8 cellular contexts compared by ENCODE assay signal in genomic region chr3:98573231-98573728, GRCh38. TPM values are rescaled to one million over a fixed set of nuclear protein-coding genes. Genes with fewer than 3 reads are reported as not detected.
DNase-seq lines count a peak whose midpoint lies in the region; ATAC-seq and TF ChIP-seq lines count a peak whose summit lies in the region.

No MANE protein-coding gene starts in this region.

- H3K36me3 ChIP-seq in Loucy (ENCODE audit: insufficient read depth, low read length) (no peaks in the 10 kb centered on the region; the same call in 1 of the 2 replicates), brain microvascular endothelial cell (replicated peaks) (no peaks in the 10 kb centered on the region)

- no peaks in the 10 kb centered on the region for H3K27me3 Mint-ChIP-seq in activated CD4-positive, alpha-beta T cell treated with anti-CD3 and anti-CD28 coated beads, Interleukin-2, amount 10 ng/mL, durations not matched to agents 7 days and 5 days

- H3K4me3 Mint-ChIP-seq in activated CD4-positive, alpha-beta T cell treated with anti-CD3 and anti-CD28 coated beads, Interleukin-2, amount 10 ng/mL, durations not matched to agents 7 days and 5 days, result peak overlapping the region; percentile 35

- no peak overlapping the region for H3K9ac ChIP-seq in Loucy (ENCODE audit: low read depth, low read length, poor library complexity, severe bottlenecking)

- CTCF ChIA-PET in activated CD4-positive, alpha-beta T cell treated with anti-CD3 and anti-CD28 coated beads, Interleukin-2, amount 10 ng/mL, durations not matched to agents 7 days and 5 days (lab: Charles Lee), result interaction anchor here (1.1 to 2.1 kb wide), 6 partner anchors 8 to 56 kb away, joined by 3 to 11 read pairs (median 4); no protein-coding TSS in a partner anchor

- H3K9me3 Mint-ChIP-seq in activated CD4-positive, alpha-beta T cell treated with anti-CD3 and anti-CD28 coated beads, Interleukin-2, amount 10 ng/mL, durations not matched to agents 7 days and 5 days, result peaks cover 17% of the 10 kb centered on the region

- no peak overlapping the region for H2AFZ ChIP-seq in Loucy (ENCODE audit: low read length)

- H3K4me3 ChIP-seq in Loucy (ENCODE audit: low read length, poor library complexity, severe bottlenecking) (no peak overlapping the region), brain microvascular endothelial cell (ENCODE audit: low read depth, low read length) (no peak overlapping the region)

- no peak for DNase-seq in activated CD4-positive, alpha-beta T cell treated with anti-CD3 and anti-CD28 coated beads, Interleukin-2, amount 10 ng/mL, durations not matched to agents 7 days and 5 days
- no peak for DNase-seq in activated CD4-positive, alpha-beta T cell treated with anti-CD3 and anti-CD28 coated beads, Interleukin-2, amount 50 U/mL, for 1 hour
- no peak for DNase-seq in brain microvascular endothelial cell
- peak; percentile 71 for DNase-seq in pons (ENCODE audit: low spot score)
- no peak for DNase-seq in hippocampal formation (lab: John Stamatoyannopoulos, UW)
- DNase-seq in left ventricle myocardium superior, result no peak

- intact Hi-C loops in left ventricle myocardium superior (cut with micrococcal nuclease), result no loop called here

- H3K79me2 ChIP-seq in Loucy (ENCODE audit: insufficient read depth, low read length), result no peaks in the 10 kb centered on the region

- H3K4me1 ChIP-seq in Loucy (ENCODE audit: insufficient read depth, low read length, poor library complexity, severe bottlenecking), result no peaks in the 10 kb centered on the region

- in situ Hi-C loops in brain microvascular endothelial cell (cut with HindIII; ENCODE audit: low pct_ligation_motif_present, low sequenced_read_pairs), result no loop called here

- H3K4me2 ChIP-seq in Loucy (ENCODE audit: low read depth, low read length, poor library complexity, severe bottlenecking), result no peak overlapping the region

- H3F3A ChIP-seq in Loucy (ENCODE audit: low read depth), result no peaks in the 10 kb centered on the region

- no peaks in the 10 kb centered on the region for H3K9me2 ChIP-seq in Loucy (replicated peaks; ENCODE audit: low read depth, low read length)

- no peaks in the 10 kb centered on the region for H4K20me1 ChIP-seq in Loucy (ENCODE audit: insufficient read depth, low read length, poor library complexity, severe bottlenecking)

- peak overlapping the region; percentile 85 for H3K27ac Mint-ChIP-seq in activated CD4-positive, alpha-beta T cell treated with anti-CD3 and anti-CD28 coated beads, Interleukin-2, amount 10 ng/mL, durations not matched to agents 7 days and 5 days

- POLR2A ChIA-PET in activated CD4-positive, alpha-beta T cell treated with anti-CD3 and anti-CD28 coated beads, Interleukin-2, amount 10 ng/mL, durations not matched to agents 7 days and 5 days (lab: Charles Lee), result no interaction called here

- TF ChIP-seq CTCF in Loucy (conservative IDR thresholded peaks at IDR 0.05; ENCODE audit: low read length) (peak; percentile 76), brain microvascular endothelial cell (IDR thresholded peaks at IDR 0.05; ENCODE audit: low read depth, low read length, missing control alignments) (peak; percentile 49)

- H3K36me3 Mint-ChIP-seq in activated CD4-positive, alpha-beta T cell treated with anti-CD3 and anti-CD28 coated beads, Interleukin-2, amount 10 ng/mL, durations not matched to agents 7 days and 5 days (ENCODE audit: low read depth), result peaks cover 50% of the 10 kb centered on the region

- H3K27me3 ChIP-seq in Loucy (ENCODE audit: insufficient read depth, low read length, poor library complexity, severe bottlenecking) (no peaks in the 10 kb centered on the region), brain microvascular endothelial cell (replicated peaks) (no peaks in the 10 kb centered on the region)

- H3K9me3 ChIP-seq in Loucy (ENCODE audit: insufficient read depth, low read depth, low read length), result no peaks in the 10 kb centered on the region

- peaks cover 68% of the 10 kb centered on the region for H3K4me1 Mint-ChIP-seq in activated CD4-positive, alpha-beta T cell treated with anti-CD3 and anti-CD28 coated beads, Interleukin-2, amount 10 ng/mL, durations not matched to agents 7 days and 5 days

- no peak overlapping the region for H3K27ac ChIP-seq in brain microvascular endothelial cell

- peak; percentile 59 for ATAC-seq in GM21619 (IDR thresholded peaks at IDR 0.05; ENCODE audit: unreplicated experiment)
- no peak for ATAC-seq in left ventricle myocardium superior

RNA-seq across cellular contexts. Expression of gene CPOX, which starts 20.1 kb away (rescaled TPM):
- total RNA-seq in activated CD4-positive, alpha-beta T cell treated with anti-CD3 and anti-CD28 coated beads, Interleukin-2, amount 10 ng/mL, durations not matched to agents 7 days and 5 days, result 10 to 100 TPM; 60.4 to 66.3 TPM
- total RNA-seq in left ventricle myocardium superior, result 12.1 TPM

RNA-seq across cellular contexts. Expression of gene GPR15, which starts 41.5 kb away (rescaled TPM):
- 10 to 100 TPM; 31.0 to 35.0 TPM for total RNA-seq in activated CD4-positive, alpha-beta T cell treated with anti-CD3 and anti-CD28 coated beads, Interleukin-2, amount 10 ng/mL, durations not matched to agents 7 days and 5 days
- not detected for total RNA-seq in left ventricle myocardium superior

RNA-seq across cellular contexts. Expression of gene CLDND1, which starts 50.6 kb away (rescaled TPM):
- 100 to 1,000 TPM; 399 to 432 TPM for total RNA-seq in activated CD4-positive, alpha-beta T cell treated with anti-CD3 and anti-CD28 coated beads, Interleukin-2, amount 10 ng/mL, durations not matched to agents 7 days and 5 days
- total RNA-seq in left ventricle myocardium superior, result 75.6 TPM

Comparison
In these comparisons a context has a peak if more than half of its experiments do, and no peak if none do; other contexts are left out.
1. RNA of gene GPR15, which starts 41.5 kb away (total RNA-seq): 31.0 to 35.0 TPM in activated CD4-positive, alpha-beta T cell treated with anti-CD3 and anti-CD28 coated beads, Interleukin-2, amount 10 ng/mL, durations not matched to agents 7 days and 5 days; not detected in left ventricle myocardium superior (single experiment); every median in the first group is over 10 times any median in the second.